ENCODE assay signal across 1 cellular context in the genomic region with DNA sequence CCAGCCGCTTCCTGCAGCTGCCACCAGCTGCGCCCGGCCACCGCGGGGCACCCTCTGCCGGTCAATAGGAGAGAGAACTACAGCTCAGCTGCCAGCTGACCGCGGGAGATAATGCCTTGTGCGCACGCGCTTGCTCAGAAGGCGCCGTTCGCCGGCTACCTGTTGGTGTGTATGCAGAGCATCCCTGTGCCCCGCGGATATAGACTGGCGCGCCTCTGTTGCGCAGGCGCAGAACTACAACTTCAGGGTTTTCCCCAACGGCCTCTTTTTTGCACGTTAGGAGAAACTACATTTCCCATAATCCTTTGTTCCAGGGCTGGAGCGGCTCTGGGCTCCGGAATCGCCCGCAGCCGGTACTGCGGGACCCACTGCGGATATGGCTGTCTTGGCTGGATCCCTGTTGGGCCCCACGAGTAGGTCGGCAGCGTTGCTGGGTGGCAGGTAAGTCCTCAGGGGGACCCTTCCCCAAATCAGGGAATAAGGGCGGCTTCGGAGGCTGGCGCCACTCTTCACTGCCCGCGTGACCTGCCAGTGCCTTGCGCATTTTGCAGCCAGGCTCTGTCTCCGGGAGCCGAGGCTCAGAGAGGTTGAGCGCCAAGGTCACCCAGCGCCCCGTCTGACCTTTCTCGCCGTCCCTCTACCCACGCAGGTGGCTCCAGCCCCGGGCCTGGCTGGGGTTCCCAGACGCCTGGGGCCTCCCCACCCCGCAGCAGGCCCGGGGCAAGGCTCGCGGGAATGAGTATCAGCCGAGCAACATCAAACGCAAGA.
TF ChIP-seq lines count a peak whose summit lies in the region.

A gene (plus strand): TSS at position 356 of the 768 bp plus-strand sequence. CDS start 21 bp downstream, at position 377.

TF ChIP-seq in K562, 482 proteins besides CTCF, POLR2A, EP300 and RAD21 (continued from another document and continues in another):
- TF ChIP-seq, protein P1, sequence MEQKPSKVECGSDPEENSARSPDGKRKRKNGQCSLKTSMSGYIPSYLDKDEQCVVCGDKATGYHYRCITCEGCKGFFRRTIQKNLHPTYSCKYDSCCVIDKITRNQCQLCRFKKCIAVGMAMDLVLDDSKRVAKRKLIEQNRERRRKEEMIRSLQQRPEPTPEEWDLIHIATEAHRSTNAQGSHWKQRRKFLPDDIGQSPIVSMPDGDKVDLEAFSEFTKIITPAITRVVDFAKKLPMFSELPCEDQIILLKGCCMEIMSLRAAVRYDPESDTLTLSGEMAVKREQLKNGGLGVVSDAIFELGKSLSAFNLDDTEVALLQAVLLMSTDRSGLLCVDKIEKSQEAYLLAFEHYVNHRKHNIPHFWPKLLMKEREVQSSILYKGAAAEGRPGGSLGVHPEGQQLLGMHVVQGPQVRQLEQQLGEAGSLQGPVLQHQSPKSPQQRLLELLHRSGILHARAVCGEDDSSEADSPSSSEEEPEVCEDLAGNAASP (IDR thresholded peaks at IDR 0.05), result no peak
- no peak for TF ChIP-seq ZNF140 (CRISPR knock-in tag; IDR thresholded peaks at IDR 0.05)
- TF ChIP-seq, protein P2, sequence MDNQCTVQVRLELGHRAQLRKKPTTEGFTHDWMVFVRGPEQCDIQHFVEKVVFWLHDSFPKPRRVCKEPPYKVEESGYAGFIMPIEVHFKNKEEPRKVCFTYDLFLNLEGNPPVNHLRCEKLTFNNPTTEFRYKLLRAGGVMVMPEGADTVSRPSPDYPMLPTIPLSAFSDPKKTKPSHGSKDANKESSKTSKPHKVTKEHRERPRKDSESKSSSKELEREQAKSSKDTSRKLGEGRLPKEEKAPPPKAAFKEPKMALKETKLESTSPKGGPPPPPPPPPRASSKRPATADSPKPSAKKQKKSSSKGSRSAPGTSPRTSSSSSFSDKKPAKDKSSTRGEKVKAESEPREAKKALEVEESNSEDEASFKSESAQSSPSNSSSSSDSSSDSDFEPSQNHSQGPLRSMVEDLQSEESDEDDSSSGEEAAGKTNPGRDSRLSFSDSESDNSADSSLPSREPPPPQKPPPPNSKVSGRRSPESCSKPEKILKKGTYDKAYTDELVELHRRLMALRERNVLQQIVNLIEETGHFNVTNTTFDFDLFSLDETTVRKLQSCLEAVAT (IDR thresholded peaks at IDR 0.05), result peak in 1 of 2 experiments; percentile 13; a peak in 1 of 4 replicates
- TF ChIP-seq ZNF717 (CRISPR knock-in tag; IDR thresholded peaks at IDR 0.05), result no peak
- TF ChIP-seq NFIC (IDR thresholded peaks at IDR 0.05), result 0 out of 2 replicates have a peak, but pooled peaks have one; percentile 26
- TF ChIP-seq SMARCA4 (IDR thresholded peaks at IDR 0.05), result peak; percentile 21; the same call in 1 of the 2 replicates
- no peak for TF ChIP-seq MTF1 (CRISPR knock-in tag; IDR thresholded peaks at IDR 0.05; ENCODE audit: borderline replicate concordance)
- TF ChIP-seq, protein P3, sequence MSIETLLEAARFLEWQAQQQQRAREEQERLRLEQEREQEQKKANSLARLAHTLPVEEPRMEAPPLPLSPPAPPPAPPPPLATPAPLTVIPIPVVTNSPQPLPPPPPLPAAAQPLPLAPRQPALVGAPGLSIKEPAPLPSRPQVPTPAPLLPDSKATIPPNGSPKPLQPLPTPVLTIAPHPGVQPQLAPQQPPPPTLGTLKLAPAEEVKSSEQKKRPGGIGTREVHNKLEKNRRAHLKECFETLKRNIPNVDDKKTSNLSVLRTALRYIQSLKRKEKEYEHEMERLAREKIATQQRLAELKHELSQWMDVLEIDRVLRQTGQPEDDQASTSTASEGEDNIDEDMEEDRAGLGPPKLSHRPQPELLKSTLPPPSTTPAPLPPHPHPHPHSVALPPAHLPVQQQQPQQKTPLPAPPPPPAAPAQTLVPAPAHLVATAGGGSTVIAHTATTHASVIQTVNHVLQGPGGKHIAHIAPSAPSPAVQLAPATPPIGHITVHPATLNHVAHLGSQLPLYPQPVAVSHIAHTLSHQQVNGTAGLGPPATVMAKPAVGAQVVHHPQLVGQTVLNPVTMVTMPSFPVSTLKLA (conservative IDR thresholded peaks at IDR 0.05), result peak; percentile 44 to 65; a peak in 3 of 4 replicates
- no peak for TF ChIP-seq HDGF (IDR thresholded peaks at IDR 0.05)
- TF ChIP-seq YBX1 (IDR thresholded peaks at IDR 0.05), result no peak
- TF ChIP-seq NBN (IDR thresholded peaks at IDR 0.05; ENCODE audit: low read depth), result no peak; the same call in 1 of the 2 replicates
- no peak for TF ChIP-seq HDAC6 (IDR thresholded peaks at IDR 0.05; ENCODE audit: low read depth, low read length)
- TF ChIP-seq, protein P4, sequence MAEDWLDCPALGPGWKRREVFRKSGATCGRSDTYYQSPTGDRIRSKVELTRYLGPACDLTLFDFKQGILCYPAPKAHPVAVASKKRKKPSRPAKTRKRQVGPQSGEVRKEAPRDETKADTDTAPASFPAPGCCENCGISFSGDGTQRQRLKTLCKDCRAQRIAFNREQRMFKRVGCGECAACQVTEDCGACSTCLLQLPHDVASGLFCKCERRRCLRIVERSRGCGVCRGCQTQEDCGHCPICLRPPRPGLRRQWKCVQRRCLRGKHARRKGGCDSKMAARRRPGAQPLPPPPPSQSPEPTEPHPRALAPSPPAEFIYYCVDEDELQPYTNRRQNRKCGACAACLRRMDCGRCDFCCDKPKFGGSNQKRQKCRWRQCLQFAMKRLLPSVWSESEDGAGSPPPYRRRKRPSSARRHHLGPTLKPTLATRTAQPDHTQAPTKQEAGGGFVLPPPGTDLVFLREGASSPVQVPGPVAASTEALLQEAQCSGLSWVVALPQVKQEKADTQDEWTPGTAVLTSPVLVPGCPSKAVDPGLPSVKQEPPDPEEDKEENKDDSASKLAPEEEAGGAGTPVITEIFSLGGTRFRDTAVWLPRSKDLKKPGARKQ (CRISPR knock-in tag; IDR thresholded peaks at IDR 0.05), result no peak
- TF ChIP-seq BDP1 (IDR thresholded peaks at IDR 0.05; ENCODE audit: insufficient read depth, insufficient read length), result no peak
- TF ChIP-seq, protein P5, sequence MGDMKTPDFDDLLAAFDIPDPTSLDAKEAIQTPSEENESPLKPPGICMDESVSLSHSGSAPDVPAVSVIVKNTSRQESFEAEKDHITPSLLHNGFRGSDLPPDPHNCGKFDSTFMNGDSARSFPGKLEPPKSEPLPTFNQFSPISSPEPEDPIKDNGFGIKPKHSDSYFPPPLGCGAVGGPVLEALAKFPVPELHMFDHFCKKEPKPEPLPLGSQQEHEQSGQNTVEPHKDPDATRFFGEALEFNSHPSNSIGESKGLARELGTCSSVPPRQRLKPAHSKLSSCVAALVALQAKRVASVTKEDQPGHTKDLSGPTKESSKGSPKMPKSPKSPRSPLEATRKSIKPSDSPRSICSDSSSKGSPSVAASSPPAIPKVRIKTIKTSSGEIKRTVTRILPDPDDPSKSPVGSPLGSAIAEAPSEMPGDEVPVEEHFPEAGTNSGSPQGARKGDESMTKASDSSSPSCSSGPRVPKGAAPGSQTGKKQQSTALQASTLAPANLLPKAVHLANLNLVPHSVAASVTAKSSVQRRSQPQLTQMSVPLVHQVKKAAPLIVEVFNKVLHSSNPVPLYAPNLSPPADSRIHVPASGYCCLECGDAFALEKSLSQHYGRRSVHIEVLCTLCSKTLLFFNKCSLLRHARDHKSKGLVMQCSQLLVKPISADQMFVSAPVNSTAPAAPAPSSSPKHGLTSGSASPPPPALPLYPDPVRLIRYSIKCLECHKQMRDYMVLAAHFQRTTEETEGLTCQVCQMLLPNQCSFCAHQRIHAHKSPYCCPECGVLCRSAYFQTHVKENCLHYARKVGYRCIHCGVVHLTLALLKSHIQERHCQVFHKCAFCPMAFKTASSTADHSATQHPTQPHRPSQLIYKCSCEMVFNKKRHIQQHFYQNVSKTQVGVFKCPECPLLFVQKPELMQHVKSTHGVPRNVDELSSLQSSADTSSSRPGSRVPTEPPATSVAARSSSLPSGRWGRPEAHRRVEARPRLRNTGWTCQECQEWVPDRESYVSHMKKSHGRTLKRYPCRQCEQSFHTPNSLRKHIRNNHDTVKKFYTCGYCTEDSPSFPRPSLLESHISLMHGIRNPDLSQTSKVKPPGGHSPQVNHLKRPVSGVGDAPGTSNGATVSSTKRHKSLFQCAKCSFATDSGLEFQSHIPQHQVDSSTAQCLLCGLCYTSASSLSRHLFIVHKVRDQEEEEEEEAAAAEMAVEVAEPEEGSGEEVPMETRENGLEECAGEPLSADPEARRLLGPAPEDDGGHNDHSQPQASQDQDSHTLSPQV (IDR thresholded peaks at IDR 0.05), result peak; percentile 74; the same call in 1 of the 2 replicates
- TF ChIP-seq, protein P6, sequence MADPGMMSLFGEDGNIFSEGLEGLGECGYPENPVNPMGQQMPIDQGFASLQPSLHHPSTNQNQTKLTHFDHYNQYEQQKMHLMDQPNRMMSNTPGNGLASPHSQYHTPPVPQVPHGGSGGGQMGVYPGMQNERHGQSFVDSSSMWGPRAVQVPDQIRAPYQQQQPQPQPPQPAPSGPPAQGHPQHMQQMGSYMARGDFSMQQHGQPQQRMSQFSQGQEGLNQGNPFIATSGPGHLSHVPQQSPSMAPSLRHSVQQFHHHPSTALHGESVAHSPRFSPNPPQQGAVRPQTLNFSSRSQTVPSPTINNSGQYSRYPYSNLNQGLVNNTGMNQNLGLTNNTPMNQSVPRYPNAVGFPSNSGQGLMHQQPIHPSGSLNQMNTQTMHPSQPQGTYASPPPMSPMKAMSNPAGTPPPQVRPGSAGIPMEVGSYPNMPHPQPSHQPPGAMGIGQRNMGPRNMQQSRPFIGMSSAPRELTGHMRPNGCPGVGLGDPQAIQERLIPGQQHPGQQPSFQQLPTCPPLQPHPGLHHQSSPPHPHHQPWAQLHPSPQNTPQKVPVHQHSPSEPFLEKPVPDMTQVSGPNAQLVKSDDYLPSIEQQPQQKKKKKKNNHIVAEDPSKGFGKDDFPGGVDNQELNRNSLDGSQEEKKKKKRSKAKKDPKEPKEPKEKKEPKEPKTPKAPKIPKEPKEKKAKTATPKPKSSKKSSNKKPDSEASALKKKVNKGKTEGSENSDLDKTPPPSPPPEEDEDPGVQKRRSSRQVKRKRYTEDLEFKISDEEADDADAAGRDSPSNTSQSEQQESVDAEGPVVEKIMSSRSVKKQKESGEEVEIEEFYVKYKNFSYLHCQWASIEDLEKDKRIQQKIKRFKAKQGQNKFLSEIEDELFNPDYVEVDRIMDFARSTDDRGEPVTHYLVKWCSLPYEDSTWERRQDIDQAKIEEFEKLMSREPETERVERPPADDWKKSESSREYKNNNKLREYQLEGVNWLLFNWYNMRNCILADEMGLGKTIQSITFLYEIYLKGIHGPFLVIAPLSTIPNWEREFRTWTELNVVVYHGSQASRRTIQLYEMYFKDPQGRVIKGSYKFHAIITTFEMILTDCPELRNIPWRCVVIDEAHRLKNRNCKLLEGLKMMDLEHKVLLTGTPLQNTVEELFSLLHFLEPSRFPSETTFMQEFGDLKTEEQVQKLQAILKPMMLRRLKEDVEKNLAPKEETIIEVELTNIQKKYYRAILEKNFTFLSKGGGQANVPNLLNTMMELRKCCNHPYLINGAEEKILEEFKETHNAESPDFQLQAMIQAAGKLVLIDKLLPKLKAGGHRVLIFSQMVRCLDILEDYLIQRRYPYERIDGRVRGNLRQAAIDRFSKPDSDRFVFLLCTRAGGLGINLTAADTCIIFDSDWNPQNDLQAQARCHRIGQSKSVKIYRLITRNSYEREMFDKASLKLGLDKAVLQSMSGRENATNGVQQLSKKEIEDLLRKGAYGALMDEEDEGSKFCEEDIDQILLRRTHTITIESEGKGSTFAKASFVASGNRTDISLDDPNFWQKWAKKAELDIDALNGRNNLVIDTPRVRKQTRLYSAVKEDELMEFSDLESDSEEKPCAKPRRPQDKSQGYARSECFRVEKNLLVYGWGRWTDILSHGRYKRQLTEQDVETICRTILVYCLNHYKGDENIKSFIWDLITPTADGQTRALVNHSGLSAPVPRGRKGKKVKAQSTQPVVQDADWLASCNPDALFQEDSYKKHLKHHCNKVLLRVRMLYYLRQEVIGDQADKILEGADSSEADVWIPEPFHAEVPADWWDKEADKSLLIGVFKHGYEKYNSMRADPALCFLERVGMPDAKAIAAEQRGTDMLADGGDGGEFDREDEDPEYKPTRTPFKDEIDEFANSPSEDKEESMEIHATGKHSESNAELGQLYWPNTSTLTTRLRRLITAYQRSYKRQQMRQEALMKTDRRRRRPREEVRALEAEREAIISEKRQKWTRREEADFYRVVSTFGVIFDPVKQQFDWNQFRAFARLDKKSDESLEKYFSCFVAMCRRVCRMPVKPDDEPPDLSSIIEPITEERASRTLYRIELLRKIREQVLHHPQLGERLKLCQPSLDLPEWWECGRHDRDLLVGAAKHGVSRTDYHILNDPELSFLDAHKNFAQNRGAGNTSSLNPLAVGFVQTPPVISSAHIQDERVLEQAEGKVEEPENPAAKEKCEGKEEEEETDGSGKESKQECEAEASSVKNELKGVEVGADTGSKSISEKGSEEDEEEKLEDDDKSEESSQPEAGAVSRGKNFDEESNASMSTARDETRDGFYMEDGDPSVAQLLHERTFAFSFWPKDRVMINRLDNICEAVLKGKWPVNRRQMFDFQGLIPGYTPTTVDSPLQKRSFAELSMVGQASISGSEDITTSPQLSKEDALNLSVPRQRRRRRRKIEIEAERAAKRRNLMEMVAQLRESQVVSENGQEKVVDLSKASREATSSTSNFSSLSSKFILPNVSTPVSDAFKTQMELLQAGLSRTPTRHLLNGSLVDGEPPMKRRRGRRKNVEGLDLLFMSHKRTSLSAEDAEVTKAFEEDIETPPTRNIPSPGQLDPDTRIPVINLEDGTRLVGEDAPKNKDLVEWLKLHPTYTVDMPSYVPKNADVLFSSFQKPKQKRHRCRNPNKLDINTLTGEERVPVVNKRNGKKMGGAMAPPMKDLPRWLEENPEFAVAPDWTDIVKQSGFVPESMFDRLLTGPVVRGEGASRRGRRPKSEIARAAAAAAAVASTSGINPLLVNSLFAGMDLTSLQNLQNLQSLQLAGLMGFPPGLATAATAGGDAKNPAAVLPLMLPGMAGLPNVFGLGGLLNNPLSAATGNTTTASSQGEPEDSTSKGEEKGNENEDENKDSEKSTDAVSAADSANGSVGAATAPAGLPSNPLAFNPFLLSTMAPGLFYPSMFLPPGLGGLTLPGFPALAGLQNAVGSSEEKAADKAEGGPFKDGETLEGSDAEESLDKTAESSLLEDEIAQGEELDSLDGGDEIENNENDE (IDR thresholded peaks at IDR 0.05; ENCODE audit: low read depth, low read length), result no peak
- peak; percentile 78 for TF ChIP-seq GABPB1 (CRISPR knock-in tag; IDR thresholded peaks at IDR 0.05)
- no peak for TF ChIP-seq SNRNP70 (optimal IDR thresholded peaks at IDR 0.05; ENCODE audit: low read depth, low read length)
- TF ChIP-seq, protein P7, sequence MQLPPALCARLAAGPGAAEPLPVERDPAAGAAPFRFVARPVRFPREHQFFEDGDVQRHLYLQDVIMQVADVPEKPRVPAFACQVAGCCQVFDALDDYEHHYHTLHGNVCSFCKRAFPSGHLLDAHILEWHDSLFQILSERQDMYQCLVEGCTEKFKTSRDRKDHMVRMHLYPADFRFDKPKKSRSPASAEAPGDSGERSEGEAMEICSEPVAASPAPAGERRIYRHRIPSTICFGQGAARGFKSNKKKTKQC (CRISPR knock-in tag; IDR thresholded peaks at IDR 0.05), result 0 out of 2 replicates have a peak, but pooled peaks have one; percentile 18
- TF ChIP-seq, protein P8, sequence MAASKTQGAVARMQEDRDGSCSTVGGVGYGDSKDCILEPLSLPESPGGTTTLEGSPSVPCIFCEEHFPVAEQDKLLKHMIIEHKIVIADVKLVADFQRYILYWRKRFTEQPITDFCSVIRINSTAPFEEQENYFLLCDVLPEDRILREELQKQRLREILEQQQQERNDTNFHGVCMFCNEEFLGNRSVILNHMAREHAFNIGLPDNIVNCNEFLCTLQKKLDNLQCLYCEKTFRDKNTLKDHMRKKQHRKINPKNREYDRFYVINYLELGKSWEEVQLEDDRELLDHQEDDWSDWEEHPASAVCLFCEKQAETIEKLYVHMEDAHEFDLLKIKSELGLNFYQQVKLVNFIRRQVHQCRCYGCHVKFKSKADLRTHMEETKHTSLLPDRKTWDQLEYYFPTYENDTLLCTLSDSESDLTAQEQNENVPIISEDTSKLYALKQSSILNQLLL (CRISPR knock-in tag; IDR thresholded peaks at IDR 0.05; ENCODE audit: borderline replicate concordance), result no peak
- no peak for TF ChIP-seq MEF2A (IDR thresholded peaks at IDR 0.05; ENCODE audit: control insufficient read depth, low read depth, low read length)
- TF ChIP-seq SLC30A9 (CRISPR knock-in tag; IDR thresholded peaks at IDR 0.05), result no peak
- TF ChIP-seq GTF2E2 (tag; IDR thresholded peaks at IDR 0.05), result no peak
- no peak for TF ChIP-seq HSF4 (CRISPR knock-in tag; IDR thresholded peaks at IDR 0.05; ENCODE audit: borderline replicate concordance)
